ENCODE assay signal across 12 cellular contexts in genomic region chr9:2838356-2838983, GRCh38. TPM values are rescaled to one million over a fixed set of nuclear protein-coding genes. Genes with fewer than 3 reads are reported as not detected.
DNase-seq lines count a peak whose midpoint lies in the region; ATAC-seq and TF ChIP-seq lines count a peak whose summit lies in the region.
"Had no signal": no experiment of that assay in that cellular context is flagged by ENCODE, and none has a peak within 500 bp of the region (broad histone marks: within the 10 kb centered on the region; RNA-seq: fewer than 3 reads in every experiment).

No MANE protein-coding gene starts in this region.

- H3K27me3 ChIP-seq in BJ (ENCODE audit: control insufficient read depth, insufficient read depth, low read length) (no peaks in the 10 kb centered on the region), esophagus squamous epithelium (no peaks in the 10 kb centered on the region)

- TF ChIP-seq CTCF in BJ (IDR thresholded peaks at IDR 0.05; ENCODE audit: insufficient read depth, low read depth, low read length) (no peak), esophagus squamous epithelium (IDR thresholded peaks at IDR 0.05) (no peak), progenitor cell of endocrine pancreas (IDR thresholded peaks at IDR 0.05; ENCODE audit: unreplicated experiment) (no peak)

- ATAC-seq in HG03175 (IDR thresholded peaks at IDR 0.05; ENCODE audit: unreplicated experiment) (no peak), HG02642 (IDR thresholded peaks at IDR 0.05; ENCODE audit: poor library complexity, unreplicated experiment) (no peak), GM21423 (IDR thresholded peaks at IDR 0.05; ENCODE audit: unreplicated experiment) (no peak)
- ATAC-seq: T-cell had no signal

- POLR2A ChIA-PET in BJ (lab: Charles Lee): interaction anchor here (0.7 kb wide), 1 partner anchor 282 kb away, joined by 3 read pairs; no protein-coding TSS in a partner anchor

- peak overlapping the region; percentile 6 to 48 (median 22) for H3K27ac ChIP-seq in esophagus squamous epithelium

- H3K4me3 Mint-ChIP-seq in progenitor cell of endocrine pancreas (ENCODE audit: low read depth): no peak overlapping the region
- H3K4me3 Mint-ChIP-seq: activated naive CD8-positive, alpha-beta T cell; T-cell had no signal

- H3K4me3 ChIP-seq in BJ (ENCODE audit: low read depth, low read length): peak overlapping the region; percentile 17
- H3K4me3 ChIP-seq in esophagus squamous epithelium: peak overlapping the region in 2 of 4 donors; percentile 6 to 25

- no peaks in the 10 kb centered on the region for H3K9me3 Mint-ChIP-seq in progenitor cell of endocrine pancreas (ENCODE audit: low read depth)
- H3K9me3 Mint-ChIP-seq: T-cell had no signal

- CTCF ChIA-PET in BJ (lab: Yijun Ruan, JAX): interaction anchor here (0.7 kb wide), 1 partner anchor 9 kb away, joined by 3 read pairs; no protein-coding TSS in a partner anchor

- WGBS in esophagus squamous epithelium, 2 donors: 11 to 21% methylated on average over 2 of the region's 2 CpGs

- H3K36me3 ChIP-seq in BJ (ENCODE audit: control insufficient read depth, insufficient read depth, low read length) (peaks cover 8% of the 10 kb centered on the region), esophagus squamous epithelium (peaks cover 3 to 37% (median 17%) of the 10 kb centered on the region in 3 donors)

- H3K27ac Mint-ChIP-seq in progenitor cell of endocrine pancreas: peak overlapping the region; percentile 9
- H3K27ac Mint-ChIP-seq: activated naive CD8-positive, alpha-beta T cell had no signal

- no peaks in the 10 kb centered on the region for H3K9me3 ChIP-seq in esophagus squamous epithelium

- intact Hi-C loops in esophagus squamous epithelium (cut with DNase I): loop anchor here (5.0 to 10.0 kb wide), 3 partner anchors 84 to 714 kb away; partner anchors contain the start of gene VLDLR

- no peak for TF ChIP-seq POLR2A in esophagus squamous epithelium (IDR thresholded peaks at IDR 0.05)

- peaks cover 19 to 62% (median 43%) of the 10 kb centered on the region in 3 donors for H3K4me1 ChIP-seq in esophagus squamous epithelium

- peaks cover 6% of the 10 kb centered on the region for H3K36me3 Mint-ChIP-seq in progenitor cell of endocrine pancreas (ENCODE audit: insufficient read depth)

- H3K4me1 Mint-ChIP-seq in progenitor cell of endocrine pancreas (ENCODE audit: low read depth): peaks cover 2% of the 10 kb centered on the region

- no peak for DNase-seq in BJ (ENCODE audit: low read depth)
- DNase-seq in NCI-H345 (lab: John Stamatoyannopoulos, UW): peak; percentile 35
- DNase-seq in esophagus squamous epithelium (lab: John Stamatoyannopoulos, UW): no peak
- DNase-seq in progenitor cell of endocrine pancreas (ENCODE audit: low spot score, unreplicated experiment): no peak
- DNase-seq in GM19238 (ENCODE audit: insufficient read length, low spot score): no peak
- DNase-seq: GF-D8, hippocampal formation, T-cell had no signal

- H3K27me3 Mint-ChIP-seq in progenitor cell of endocrine pancreas: no peaks in the 10 kb centered on the region
- H3K27me3 Mint-ChIP-seq: activated naive CD8-positive, alpha-beta T cell; T-cell had no signal

RNA-seq across cellular contexts. Expression of gene PUM3, which starts 5.4 kb away (rescaled TPM):
- polyA plus RNA-seq in BJ (2011; rRNA removed): 19.8 and 27.8 TPM in 2 replicates
- 25.2 and 30.9 TPM in 2 replicates for polyA minus RNA-seq in BJ (2011; rRNA and poly(A)+ RNA removed)
- total RNA-seq in esophagus squamous epithelium: 10 to 100 TPM; 21.0 to 58.6 (median 45.0) TPM
- total RNA-seq in progenitor cell of endocrine pancreas: 49.3 and 50.2 TPM in 2 replicates
